Comparison of ENCODE assay signal across 23 cellular contexts in genomic region chr2:31404827-31405226, GRCh38. TPM values are rescaled to one million over a fixed set of nuclear protein-coding genes. Genes with fewer than 3 reads are reported as not detected.
"Had no signal": no experiment of that assay in that cellular context is flagged by ENCODE, and none has a peak within 500 bp of the region (broad histone marks: within the 10 kb centered on the region; RNA-seq: fewer than 3 reads in every experiment).

No MANE protein-coding gene starts in this region.

- H3K4me3 ChIP-seq: dorsolateral prefrontal cortex, gastroesophageal sphincter, mucosa of descending colon, ovary, right atrium auricular region, thoracic aorta, transverse colon had no signal

- DNase-seq: central memory CD4-positive, alpha-beta T cell; cortex of kidney; dorsolateral prefrontal cortex; effector CD8-positive, alpha-beta T cell; glutamatergic neuron; left cardiac atrium; left ventricle myocardium superior; mammary epithelial cell; mucosa of descending colon; naive thymus-derived CD8-positive, alpha-beta T cell; ovary; stimulated activated CD4-positive, alpha-beta T cell treated with anti-CD3 and anti-CD28 coated beads, Interleukin-2, amount 100 ng/mL, for 24 hours; stimulated activated CD4-positive, alpha-beta T cell treated with anti-CD3 and anti-CD28 coated beads, Interleukin-4, amount 100 ng/mL, for 4 hours; stimulated activated naive B cell treated with anti-CD40 and anti-IgM and Interleukin-4, amounts not matched to agents 10 μg/mL and 1 μg/mL and 100 μg/mL, for 72 hours; stimulated activated naive CD8-positive, alpha-beta T cell treated with anti-CD3 and anti-CD28 coated beads, Interleukin-15, amount 100 ng/mL, for 72 hours; transverse colon had no signal

- H3K4me1 ChIP-seq: gastroesophageal sphincter, right atrium auricular region, transverse colon had no signal

- H3K27ac ChIP-seq: dorsolateral prefrontal cortex, gastroesophageal sphincter, neutrophil, ovary, right atrium auricular region, thoracic aorta, transverse colon had no signal

- H3K4me3 Mint-ChIP-seq: naive thymus-derived CD8-positive, alpha-beta T cell; stimulated activated naive B cell treated with anti-CD40 and anti-IgM and Interleukin-4, amounts not matched to agents 10 μg/mL and 1 μg/mL and 100 μg/mL, for 72 hours; stimulated activated naive CD8-positive, alpha-beta T cell treated with anti-CD3 and anti-CD28 coated beads, Interleukin-15, amount 100 ng/mL, for 72 hours had no signal

- H3K27ac Mint-ChIP-seq: naive thymus-derived CD8-positive, alpha-beta T cell; stimulated activated naive B cell treated with anti-CD40 and anti-IgM and Interleukin-4, amounts not matched to agents 10 μg/mL and 1 μg/mL and 100 μg/mL, for 72 hours; stimulated activated naive CD8-positive, alpha-beta T cell treated with anti-CD3 and anti-CD28 coated beads, Interleukin-15, amount 100 ng/mL, for 72 hours had no signal

- ATAC-seq: gastroesophageal sphincter; left cardiac atrium; left ventricle myocardium superior; mucosa of descending colon; naive thymus-derived CD8-positive, alpha-beta T cell; stimulated activated naive B cell treated with anti-CD40 and anti-IgM and Interleukin-4, amounts not matched to agents 10 μg/mL and 1 μg/mL and 100 μg/mL, for 72 hours; stimulated activated naive CD8-positive, alpha-beta T cell treated with anti-CD3 and anti-CD28 coated beads, Interleukin-15, amount 100 ng/mL, for 72 hours had no signal

- H3K36me3 ChIP-seq: gastroesophageal sphincter, neutrophil, ovary, right atrium auricular region, thoracic aorta, transverse colon had no signal

- FAIRE-seq: keratinocyte had no signal

- H3K9me3 ChIP-seq: gastroesophageal sphincter, mucosa of descending colon, neutrophil, ovary, right atrium auricular region, thoracic aorta, transverse colon had no signal

- H3K27me3 ChIP-seq: ovary, right atrium auricular region, transverse colon had no signal

- H3K36me3 Mint-ChIP-seq: naive thymus-derived CD8-positive, alpha-beta T cell; stimulated activated naive B cell treated with anti-CD40 and anti-IgM and Interleukin-4, amounts not matched to agents 10 μg/mL and 1 μg/mL and 100 μg/mL, for 72 hours had no signal

- H3K4me1 Mint-ChIP-seq: naive thymus-derived CD8-positive, alpha-beta T cell; stimulated activated naive CD8-positive, alpha-beta T cell treated with anti-CD3 and anti-CD28 coated beads, Interleukin-15, amount 100 ng/mL, for 72 hours had no signal

RNA-seq across cellular contexts. Expression of gene XDH, which starts 9.7 kb away (rescaled TPM):
- total RNA-seq: dorsolateral prefrontal cortex; left ventricle myocardium superior; naive thymus-derived CD8-positive, alpha-beta T cell; posterior vena cava; right atrium auricular region; subcutaneous adipose tissue; thoracic aorta had no signal
- polyA plus RNA-seq: naive thymus-derived CD8-positive, alpha-beta T cell; ovary had no signal
